ENCODE assay signal across 26 cellular contexts in the genomic region with DNA sequence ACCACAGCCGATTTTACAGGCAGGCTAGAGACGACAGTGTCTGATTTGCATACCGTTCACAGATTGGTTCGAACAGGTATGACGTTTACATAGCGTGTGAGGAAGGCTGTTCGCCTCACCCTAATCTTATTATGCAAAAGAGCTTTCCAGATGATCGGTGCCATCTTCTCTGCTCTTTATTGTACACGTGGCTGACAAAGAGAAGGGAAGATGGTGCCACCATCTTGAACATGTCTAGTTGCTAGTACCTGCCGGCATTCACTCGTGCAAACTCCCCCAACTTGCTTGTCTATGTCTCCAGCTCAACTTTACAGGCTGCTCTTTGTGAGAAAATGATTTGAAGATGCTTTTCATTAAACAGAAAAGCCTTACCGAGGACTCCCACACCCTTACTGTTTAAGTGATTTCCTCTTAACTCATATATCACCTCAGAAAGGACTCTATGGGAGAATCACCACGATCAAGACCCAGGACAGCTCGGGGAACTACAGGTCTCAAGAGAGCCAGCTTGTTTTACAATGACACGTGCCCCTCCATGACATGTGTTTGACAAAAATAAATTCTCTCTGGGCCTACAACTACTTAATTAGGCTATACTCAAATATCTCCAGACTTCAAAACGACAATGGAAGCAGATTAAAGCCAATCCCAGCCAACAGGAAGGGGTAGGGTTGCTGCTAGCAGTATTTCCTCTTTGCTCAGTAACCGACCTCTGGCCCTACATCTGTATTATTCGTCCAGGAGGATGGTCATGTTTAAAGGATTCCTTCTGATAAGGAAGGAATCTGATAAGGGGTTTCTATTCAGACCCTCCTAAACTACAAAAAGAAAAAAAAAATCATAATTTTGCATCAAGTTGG.
A peak's percentile ranks its signal among the peaks of the same experiment; 100 is the strongest.
DNase-seq lines count a peak whose midpoint lies in the region; TF ChIP-seq lines count a peak whose summit lies in the region.
"Had no signal": no experiment of that assay in that cellular context is flagged by ENCODE, and none has a peak within 500 bp of the region (broad histone marks: within the 10 kb centered on the region; RNA-seq: fewer than 3 reads in every experiment).

No MANE protein-coding gene starts in this region.

- dilution Hi-C loops in mammary epithelial cell (cut with HindIII; ENCODE audit: low sequenced_read_pairs): no loop called here

- H3K27ac ChIP-seq in mammary epithelial cell (ENCODE audit: insufficient read depth, low read depth, low read length): no peak overlapping the region
- H3K27ac ChIP-seq in MM.1S (ENCODE audit: low read length): no peak overlapping the region
- H3K27ac ChIP-seq in A673 (ENCODE audit: low read depth, low read length, poor library complexity, severe bottlenecking): no peak overlapping the region
- H3K27ac ChIP-seq: foreskin keratinocyte, GM23248, lower lobe of right lung, skin epidermis, thyroid gland, VCaP had no signal

- H3K9me3 ChIP-seq in mammary epithelial cell (replicated peaks; ENCODE audit: insufficient read depth, low read length): peaks cover 12% of the 10 kb centered on the region
- no peaks in the 10 kb centered on the region for H3K9me3 ChIP-seq in MM.1S (replicated peaks; ENCODE audit: insufficient read depth, low read length)
- no peaks in the 10 kb centered on the region for H3K9me3 ChIP-seq in A673 (ENCODE audit: low read depth, low read length, poor library complexity, severe bottlenecking)
- H3K9me3 ChIP-seq: lower lobe of right lung, thyroid gland had no signal

- intact Hi-C loops in MCF 10A (cut with micrococcal nuclease): no loop called here
- intact Hi-C loops in mammary epithelial cell (cut with micrococcal nuclease): no loop called here
- intact Hi-C loops in A673 (cut with micrococcal nuclease; ENCODE audit: unreplicated experiment): no loop called here

- H3K27me3 Mint-ChIP-seq in MCF 10A (ENCODE audit: insufficient read depth, unreplicated experiment): no peaks in the 10 kb centered on the region
- H3K27me3 Mint-ChIP-seq: activated naive CD8-positive, alpha-beta T cell treated with anti-CD3 and anti-CD28 coated beads, Interleukin-2, amount 50 U/mL, for 24 hours; activated T-cell treated with anti-CD3 and anti-CD28 coated beads, Interleukin-2, amount 50 U/mL, for 24 hours; effector memory CD8-positive, alpha-beta T cell; natural killer cell treated with Interleukin-12 subunit alpha and Interleukin-12 subunit beta and Interleukin-15 and Interleukin-18, amount 100 ng/mL, for 72 hours; stimulated activated naive CD8-positive, alpha-beta T cell treated with anti-CD3 and anti-CD28 coated beads, Interleukin-15, amount 100 ng/mL, for 72 hours had no signal

- H3K9me3 Mint-ChIP-seq in MCF 10A (ENCODE audit: unreplicated experiment): peaks cover 16% of the 10 kb centered on the region

- H3F3A ChIP-seq in MM.1S (ENCODE audit: insufficient read depth, low read length): no peaks in the 10 kb centered on the region

- H3K4me3 ChIP-seq in mammary epithelial cell (replicated peaks in 1 of 3; ENCODE audit: insufficient read depth in 1 of 3, low read depth in 2 of 3, low read length in 3 of 3) (no peak overlapping the region), MM.1S (ENCODE audit: low read length) (no peak overlapping the region), A673 (ENCODE audit: low read depth, low read length, poor library complexity, severe bottlenecking) (no peak overlapping the region)
- H3K4me3 ChIP-seq: GM23248, heart right ventricle, lower lobe of right lung, skin epidermis, thyroid gland had no signal

- no peaks in the 10 kb centered on the region for H3K9me2 ChIP-seq in MM.1S (replicated peaks; ENCODE audit: insufficient read depth, low read length)

- TF ChIP-seq CTCF in MCF 10A (IDR thresholded peaks at IDR 0.05; ENCODE audit: unreplicated experiment) (no peak), mammary epithelial cell (conservative IDR thresholded peaks at IDR 0.05 in 1 of 2, IDR thresholded peaks at IDR 0.05 in 1 of 2; ENCODE audit: extremely low read depth in 1 of 2, insufficient read depth in 1 of 2, low read depth in 1 of 2, low read length in 2 of 2) (no peak), MM.1S (IDR thresholded peaks at IDR 0.05; ENCODE audit: low read length) (no peak), A673 (conservative IDR thresholded peaks at IDR 0.05; ENCODE audit: low read depth, low read length) (no peak)

- H3K79me2 ChIP-seq in mammary epithelial cell (ENCODE audit: insufficient read depth, low read length) (no peaks in the 10 kb centered on the region), MM.1S (ENCODE audit: low read length) (no peaks in the 10 kb centered on the region)

- DNase-seq in MCF 10A (ENCODE audit: unreplicated experiment): no peak
- DNase-seq in mammary epithelial cell: no peak
- DNase-seq in MM.1S: no peak
- DNase-seq in SHP77 treated with DMSO at 0.1 percent for 48 hours (lab: John Stamatoyannopoulos, UW): peak; percentile 75
- DNase-seq in T-helper 2 cell: no peak
- DNase-seq in NCI-H1436 (lab: John Stamatoyannopoulos, UW): no peak
- no peak for DNase-seq in A673 (ENCODE audit: low spot score)
- DNase-seq: activated CD4-positive, alpha-beta T cell treated with anti-CD3 and anti-CD28 coated beads for 48 hours; activated gamma-delta T cell treated with Interleukin-2 at 50 U/mL for 16 hours; activated naive CD8-positive, alpha-beta T cell treated with anti-CD3 and anti-CD28 coated beads, Interleukin-2, amount 50 U/mL, for 24 hours; activated T-cell treated with anti-CD3 and anti-CD28 coated beads, Interleukin-2, amount 50 U/mL, for 24 hours; caudate nucleus; cortex of kidney; effector memory CD8-positive, alpha-beta T cell; foreskin keratinocyte; GM23248; heart right ventricle; kidney glomerular epithelial cell; lower lobe of right lung; NCI-H2107; stimulated activated naive CD8-positive, alpha-beta T cell treated with anti-CD3 and anti-CD28 coated beads, Interleukin-15, amount 100 ng/mL, for 72 hours; thyroid gland had no signal

- no peak overlapping the region for H2AFZ ChIP-seq in mammary epithelial cell (ENCODE audit: low read depth, low read length)
- H2AFZ ChIP-seq in MM.1S (ENCODE audit: low read length): peak overlapping the region; percentile 45; the same call in 1 of the 2 replicates
- H2AFZ ChIP-seq: GM23248 had no signal

- BruUV-seq in MCF 10A (replicated peaks; lab: Mats Ljungman, UMichigan) (no TSS peak), mammary epithelial cell (replicated peaks; lab: Mats Ljungman, UMichigan) (no TSS peak), A673 (replicated peaks; lab: Mats Ljungman, UMichigan) (no TSS peak)

- H3K4me3 Mint-ChIP-seq in MCF 10A (ENCODE audit: unreplicated experiment): peak overlapping the region; percentile 12
- H3K4me3 Mint-ChIP-seq: activated naive CD8-positive, alpha-beta T cell treated with anti-CD3 and anti-CD28 coated beads, Interleukin-2, amount 50 U/mL, for 24 hours; activated T-cell treated with anti-CD3 and anti-CD28 coated beads, Interleukin-2, amount 50 U/mL, for 24 hours; CD14-positive monocyte; effector memory CD8-positive, alpha-beta T cell; natural killer cell treated with Interleukin-12 subunit alpha and Interleukin-12 subunit beta and Interleukin-15 and Interleukin-18, amount 100 ng/mL, for 72 hours; stimulated activated naive CD8-positive, alpha-beta T cell treated with anti-CD3 and anti-CD28 coated beads, Interleukin-15, amount 100 ng/mL, for 72 hours had no signal

- CTCF ChIA-PET in MCF 10A (lab: Yijun Ruan, JAX) (no interaction called here), mammary epithelial cell (lab: Charles Lee; ENCODE audit: low non-redundant PET) (no interaction called here), A673 (lab: Charles Lee) (no interaction called here)

- H3K4me1 ChIP-seq in mammary epithelial cell (ENCODE audit: insufficient read depth, low read length) (no peaks in the 10 kb centered on the region), MM.1S (ENCODE audit: low read length) (no peaks in the 10 kb centered on the region), A673 (ENCODE audit: insufficient read depth, low read length, poor library complexity, severe bottlenecking) (no peaks in the 10 kb centered on the region)
- H3K4me1 ChIP-seq: foreskin keratinocyte, lower lobe of right lung had no signal

- H3K36me3 ChIP-seq in mammary epithelial cell (ENCODE audit: insufficient read depth, low read length) (no peaks in the 10 kb centered on the region), MM.1S (replicated peaks; ENCODE audit: insufficient read depth, low read length) (no peaks in the 10 kb centered on the region), A673 (ENCODE audit: insufficient read depth, low read length, poor library complexity, severe bottlenecking) (no peaks in the 10 kb centered on the region)
- H3K36me3 ChIP-seq: heart right ventricle, lower lobe of right lung, thyroid gland had no signal

- in situ Hi-C loops in mammary epithelial cell (cut with MboI; ENCODE audit: low sequenced_read_pairs in 2 of 2): no loop called here

- H3K4me1 Mint-ChIP-seq in MCF 10A (ENCODE audit: insufficient read depth, unreplicated experiment): no peaks in the 10 kb centered on the region
- H3K4me1 Mint-ChIP-seq: activated naive CD8-positive, alpha-beta T cell treated with anti-CD3 and anti-CD28 coated beads, Interleukin-2, amount 50 U/mL, for 24 hours; stimulated activated naive CD8-positive, alpha-beta T cell treated with anti-CD3 and anti-CD28 coated beads, Interleukin-15, amount 100 ng/mL, for 72 hours had no signal

- no peaks in the 10 kb centered on the region for H3K36me3 Mint-ChIP-seq in MCF 10A (ENCODE audit: insufficient read depth, unreplicated experiment)
- H3K36me3 Mint-ChIP-seq: CD14-positive monocyte; natural killer cell treated with Interleukin-12 subunit alpha and Interleukin-12 subunit beta and Interleukin-15 and Interleukin-18, amount 100 ng/mL, for 72 hours had no signal

- H3K27me3 ChIP-seq in mammary epithelial cell (ENCODE audit: insufficient read depth, low read length) (no peaks in the 10 kb centered on the region), MM.1S (replicated peaks; ENCODE audit: insufficient read depth, low read length) (no peaks in the 10 kb centered on the region), A673 (replicated peaks; ENCODE audit: insufficient read depth, low read depth, low read length, poor library complexity) (no peaks in the 10 kb centered on the region)
- H3K27me3 ChIP-seq: foreskin keratinocyte, heart right ventricle, thyroid gland had no signal

- H4K20me1 ChIP-seq in mammary epithelial cell (ENCODE audit: insufficient read depth, low read length) (no peaks in the 10 kb centered on the region), MM.1S (ENCODE audit: insufficient read depth, low read length) (no peaks in the 10 kb centered on the region)

- H3K4me2 ChIP-seq in mammary epithelial cell (ENCODE audit: insufficient read depth, low read depth, low read length) (no peak overlapping the region), MM.1S (ENCODE audit: low read depth, low read length) (no peak overlapping the region; the same call in 1 of the 2 replicates)

- POLR2A ChIA-PET in MCF 10A (lab: Yijun Ruan, JAX) (no interaction called here), A673 (lab: Charles Lee; ENCODE audit: low non-redundant PET) (no interaction called here)

- H3K9ac ChIP-seq in mammary epithelial cell (ENCODE audit: insufficient read depth, low read length): no peak overlapping the region
- no peak overlapping the region for H3K9ac ChIP-seq in MM.1S (ENCODE audit: low read length)
- H3K9ac ChIP-seq: GM23248 had no signal

- WGBS in mammary epithelial cell (ENCODE audit: low coverage, missing lambda C conversion rate): 48% methylated on average over 18 of the region's 18 CpGs

- H3K27ac Mint-ChIP-seq in MCF 10A (ENCODE audit: low read depth, unreplicated experiment): no peak overlapping the region
- H3K27ac Mint-ChIP-seq: activated naive CD8-positive, alpha-beta T cell treated with anti-CD3 and anti-CD28 coated beads, Interleukin-2, amount 50 U/mL, for 24 hours; activated T-cell treated with anti-CD3 and anti-CD28 coated beads, Interleukin-2, amount 50 U/mL, for 24 hours; CD14-positive monocyte; effector memory CD8-positive, alpha-beta T cell; natural killer cell treated with Interleukin-12 subunit alpha and Interleukin-12 subunit beta and Interleukin-15 and Interleukin-18, amount 100 ng/mL, for 72 hours; stimulated activated naive CD8-positive, alpha-beta T cell treated with anti-CD3 and anti-CD28 coated beads, Interleukin-15, amount 100 ng/mL, for 72 hours had no signal
